ENCODE assay signal across 24 cellular contexts in the genomic region with DNA sequence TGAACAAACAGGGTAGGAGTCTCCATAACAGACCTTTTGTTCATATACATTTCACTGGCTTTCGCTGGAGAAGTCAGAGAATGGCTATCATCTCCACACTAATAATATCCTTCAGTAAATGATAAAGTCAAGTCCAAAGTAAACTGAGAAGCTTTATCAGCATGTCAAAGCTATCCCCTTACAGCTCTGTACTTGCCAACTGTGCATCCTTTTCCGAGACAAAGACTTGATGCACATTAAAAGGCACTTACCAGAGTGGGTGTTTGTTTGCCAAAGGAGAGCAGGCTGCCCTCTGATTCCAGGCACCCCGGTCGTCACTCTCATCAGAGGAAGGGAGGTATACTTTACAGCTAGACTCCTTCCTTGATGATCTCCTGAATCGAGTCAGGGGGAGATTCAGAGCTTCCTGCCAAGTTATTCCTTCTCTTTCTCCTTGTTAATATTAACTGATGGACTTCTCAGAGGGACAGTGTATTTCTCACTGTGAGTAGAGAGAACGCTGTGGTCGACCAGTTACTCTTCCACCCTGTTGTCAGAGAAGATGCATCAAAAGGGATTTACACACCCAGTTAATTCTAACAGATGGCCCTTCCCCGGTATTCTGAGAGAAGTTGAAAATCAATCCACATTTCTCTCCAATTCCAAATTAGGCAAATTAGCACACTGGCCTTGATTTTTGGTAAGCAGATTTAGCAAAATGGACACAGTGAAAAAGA.
DNase-seq lines count a peak whose midpoint lies in the region; ATAC-seq and TF ChIP-seq lines count a peak whose summit lies in the region.
"Had no signal": no experiment of that assay in that cellular context is flagged by ENCODE, and none has a peak within 500 bp of the region (broad histone marks: within the 10 kb centered on the region; RNA-seq: fewer than 3 reads in every experiment).

No MANE protein-coding gene starts in this region.

- H3K27ac ChIP-seq in HEK293 (ENCODE audit: extremely low read depth, low read depth, low read length) (peak overlapping the region; percentile 77; the same call in 1 of the 2 replicates), endodermal cell (ENCODE audit: low read depth, low read length) (no peak overlapping the region)
- H3K27ac ChIP-seq: body of pancreas, KMS-11 had no signal

- 89 to 93% methylated on average over 3 to 8 of the region's 8 CpGs for whole genome bisulfite sequencing in endodermal cell (ENCODE audit: insufficient coverage in 1 of 2, insufficient read length in 1 of 2), 2 experiments

- DNase-seq in NCI-H2029 treated with DMSO at 0.1 percent for 48 hours (lab: John Stamatoyannopoulos, UW), result peak; percentile 59
- DNase-seq in NCI-H82 (lab: John Stamatoyannopoulos, UW), result peak; percentile 60
- DNase-seq in left kidney (ENCODE audit: low read depth, low spot score), result peak; percentile 84
- DNase-seq in activated naive CD8-positive, alpha-beta T cell treated with anti-CD3 and anti-CD28 coated beads, Interleukin-2, amount 50 U/mL, for 24 hours, result no peak
- DNase-seq in endodermal cell, result no peak
- no peak for DNase-seq in ureter (ENCODE audit: low spot score)
- no peak for DNase-seq in activated naive CD4-positive, alpha-beta T cell treated with anti-CD3 and anti-CD28 coated beads, Interleukin-2, amount 50 U/mL, for 72 hours (ENCODE audit: low spot score in 2 of 2)
- DNase-seq: activated CD4-positive, alpha-beta T cell treated with anti-CD3 and anti-CD28 coated beads for 48 hours; activated naive CD8-positive, alpha-beta T cell treated with anti-CD3 and anti-CD28 coated beads, Interleukin-2, amount 10 ng/mL, durations not matched to agents 7 days and 5 days; body of pancreas; cortex of kidney; DMS 273 treated with DMSO at 0.1 percent for 48 hours; head of caudate nucleus; NCI-H226; nucleus accumbens; SHP77; stimulated activated CD4-positive, alpha-beta T cell treated with anti-CD3 and anti-CD28 coated beads, Interleukin-12 subunit alpha, Interleukin-12 subunit beta, amount 100 ng/mL, for 4 hours had no signal

- H3K4me3 ChIP-seq in HEK293 (ENCODE audit: low read depth, low read length) (no peak overlapping the region), endodermal cell (ENCODE audit: low read length) (no peak overlapping the region)
- H3K4me3 ChIP-seq: body of pancreas, HAP-1, lung, right atrium auricular region had no signal

- H3K27me3 ChIP-seq in endodermal cell (ENCODE audit: control insufficient read depth, insufficient read depth, low read length, poor library complexity, severe bottlenecking), result no peaks in the 10 kb centered on the region
- H3K27me3 ChIP-seq: body of pancreas, right atrium auricular region had no signal

- no peak overlapping the region for H3K27ac Mint-ChIP-seq in activated naive CD8-positive, alpha-beta T cell treated with anti-CD3 and anti-CD28 coated beads, Interleukin-2, amount 50 U/mL, for 24 hours
- H3K27ac Mint-ChIP-seq in endodermal cell, result no peak overlapping the region
- no peak overlapping the region for H3K27ac Mint-ChIP-seq in activated naive CD4-positive, alpha-beta T cell treated with anti-CD3 and anti-CD28 coated beads, Interleukin-2, amount 50 U/mL, for 72 hours
- H3K27ac Mint-ChIP-seq: activated naive CD8-positive, alpha-beta T cell treated with anti-CD3 and anti-CD28 coated beads, Interleukin-2, amount 10 ng/mL, durations not matched to agents 7 days and 5 days; type B pancreatic cell had no signal

- H3K4me1 ChIP-seq in HEK293 (ENCODE audit: control insufficient read depth, insufficient read depth, low read length) (peaks cover 22% of the 10 kb centered on the region), endodermal cell (ENCODE audit: control insufficient read depth, insufficient read depth, low read length) (no peaks in the 10 kb centered on the region)
- H3K4me1 ChIP-seq: body of pancreas, right atrium auricular region had no signal

- H3K9me3 Mint-ChIP-seq in activated naive CD8-positive, alpha-beta T cell treated with anti-CD3 and anti-CD28 coated beads, Interleukin-2, amount 50 U/mL, for 24 hours, result no peaks in the 10 kb centered on the region
- no peaks in the 10 kb centered on the region for H3K9me3 Mint-ChIP-seq in endodermal cell
- no peaks in the 10 kb centered on the region for H3K9me3 Mint-ChIP-seq in activated naive CD4-positive, alpha-beta T cell treated with anti-CD3 and anti-CD28 coated beads, Interleukin-2, amount 50 U/mL, for 72 hours
- H3K9me3 Mint-ChIP-seq: activated naive CD8-positive, alpha-beta T cell treated with anti-CD3 and anti-CD28 coated beads, Interleukin-2, amount 10 ng/mL, durations not matched to agents 7 days and 5 days; type B pancreatic cell had no signal

- H3K27me3 Mint-ChIP-seq in activated naive CD8-positive, alpha-beta T cell treated with anti-CD3 and anti-CD28 coated beads, Interleukin-2, amount 50 U/mL, for 24 hours, result no peaks in the 10 kb centered on the region
- H3K27me3 Mint-ChIP-seq in endodermal cell (ENCODE audit: insufficient read depth), result no peaks in the 10 kb centered on the region
- H3K27me3 Mint-ChIP-seq: CD4-positive, CD25-positive, alpha-beta regulatory T cell; type B pancreatic cell had no signal

- CTCF ChIA-PET in HEK293 (lab: Yijun Ruan, JAX), result interaction anchor here (0.6 to 1.4 kb wide), 3 partner anchors 60 to 566 kb away, joined by 3 to 4 read pairs (median 4); no protein-coding TSS in a partner anchor

- no peak overlapping the region for H3K4me3 Mint-ChIP-seq in activated naive CD8-positive, alpha-beta T cell treated with anti-CD3 and anti-CD28 coated beads, Interleukin-2, amount 50 U/mL, for 24 hours
- no peak overlapping the region for H3K4me3 Mint-ChIP-seq in endodermal cell
- H3K4me3 Mint-ChIP-seq: activated naive CD8-positive, alpha-beta T cell treated with anti-CD3 and anti-CD28 coated beads, Interleukin-2, amount 10 ng/mL, durations not matched to agents 7 days and 5 days; CD4-positive, CD25-positive, alpha-beta regulatory T cell; type B pancreatic cell had no signal

- H3K36me3 Mint-ChIP-seq in activated naive CD8-positive, alpha-beta T cell treated with anti-CD3 and anti-CD28 coated beads, Interleukin-2, amount 50 U/mL, for 24 hours (ENCODE audit: low read depth), result no peaks in the 10 kb centered on the region
- no peaks in the 10 kb centered on the region for H3K36me3 Mint-ChIP-seq in endodermal cell (ENCODE audit: low read depth)
- H3K36me3 Mint-ChIP-seq in activated naive CD4-positive, alpha-beta T cell treated with anti-CD3 and anti-CD28 coated beads, Interleukin-2, amount 50 U/mL, for 72 hours, result no peaks in the 10 kb centered on the region
- H3K36me3 Mint-ChIP-seq: activated naive CD8-positive, alpha-beta T cell treated with anti-CD3 and anti-CD28 coated beads, Interleukin-2, amount 10 ng/mL, durations not matched to agents 7 days and 5 days; CD4-positive, CD25-positive, alpha-beta regulatory T cell; type B pancreatic cell had no signal

- H3K9ac ChIP-seq in endodermal cell (ENCODE audit: extremely low read depth, low read length, poor library complexity, severe bottlenecking), result no peak overlapping the region
- H3K9ac ChIP-seq: KMS-11 had no signal

- no peaks in the 10 kb centered on the region for H3K9me3 ChIP-seq in HEK293 (ENCODE audit: control insufficient read depth, insufficient read depth, low read depth, low read length)
- no peaks in the 10 kb centered on the region for H3K9me3 ChIP-seq in endodermal cell (ENCODE audit: control insufficient read depth, low read length)
- H3K9me3 ChIP-seq: body of pancreas, HAP-1, right atrium auricular region had no signal

- no peak for ATAC-seq in activated naive CD8-positive, alpha-beta T cell treated with anti-CD3 and anti-CD28 coated beads, Interleukin-2, amount 50 U/mL, for 24 hours
- no peak for ATAC-seq in activated naive CD4-positive, alpha-beta T cell treated with anti-CD3 and anti-CD28 coated beads, Interleukin-2, amount 50 U/mL, for 72 hours
- ATAC-seq: body of pancreas had no signal

- no peaks in the 10 kb centered on the region for H3K4me1 Mint-ChIP-seq in activated naive CD8-positive, alpha-beta T cell treated with anti-CD3 and anti-CD28 coated beads, Interleukin-2, amount 50 U/mL, for 24 hours
- peaks cover 15% of the 10 kb centered on the region for H3K4me1 Mint-ChIP-seq in endodermal cell
- H3K4me1 Mint-ChIP-seq: activated naive CD8-positive, alpha-beta T cell treated with anti-CD3 and anti-CD28 coated beads, Interleukin-2, amount 10 ng/mL, durations not matched to agents 7 days and 5 days had no signal

- TF ChIP-seq CTCF in HEK293 (tag by site-specific recombination; IDR thresholded peaks at IDR 0.05), result no peak
- TF ChIP-seq CTCF in endodermal cell (conservative IDR thresholded peaks at IDR 0.05), result no peak

- POLR2A ChIA-PET in HEK293 (lab: Yijun Ruan, JAX), result interaction anchor here (1.0 to 1.1 kb wide), 2 partner anchors 43 to 269 kb away, joined by 3 to 6 read pairs; no protein-coding TSS in a partner anchor

- H3K36me3 ChIP-seq in HEK293 (ENCODE audit: control insufficient read depth in 2 of 2, insufficient read depth in 1 of 2, low read length in 2 of 2) (no peaks in the 10 kb centered on the region), endodermal cell (ENCODE audit: control insufficient read depth, insufficient read depth, low read length) (no peaks in the 10 kb centered on the region)
- H3K36me3 ChIP-seq: HAP-1, right atrium auricular region had no signal

TF ChIP-seq in HEK293, 187 proteins besides CTCF, POLR2A, EP300 and RAD21 (continues in another document):
- TF ChIP-seq REPIN1 (tag by site-specific recombination; IDR thresholded peaks at IDR 0.05; ENCODE audit: low read depth), result no peak
- no peak for TF ChIP-seq KLF1 (tag by site-specific recombination; IDR thresholded peaks at IDR 0.05)
- TF ChIP-seq, protein P1, sequence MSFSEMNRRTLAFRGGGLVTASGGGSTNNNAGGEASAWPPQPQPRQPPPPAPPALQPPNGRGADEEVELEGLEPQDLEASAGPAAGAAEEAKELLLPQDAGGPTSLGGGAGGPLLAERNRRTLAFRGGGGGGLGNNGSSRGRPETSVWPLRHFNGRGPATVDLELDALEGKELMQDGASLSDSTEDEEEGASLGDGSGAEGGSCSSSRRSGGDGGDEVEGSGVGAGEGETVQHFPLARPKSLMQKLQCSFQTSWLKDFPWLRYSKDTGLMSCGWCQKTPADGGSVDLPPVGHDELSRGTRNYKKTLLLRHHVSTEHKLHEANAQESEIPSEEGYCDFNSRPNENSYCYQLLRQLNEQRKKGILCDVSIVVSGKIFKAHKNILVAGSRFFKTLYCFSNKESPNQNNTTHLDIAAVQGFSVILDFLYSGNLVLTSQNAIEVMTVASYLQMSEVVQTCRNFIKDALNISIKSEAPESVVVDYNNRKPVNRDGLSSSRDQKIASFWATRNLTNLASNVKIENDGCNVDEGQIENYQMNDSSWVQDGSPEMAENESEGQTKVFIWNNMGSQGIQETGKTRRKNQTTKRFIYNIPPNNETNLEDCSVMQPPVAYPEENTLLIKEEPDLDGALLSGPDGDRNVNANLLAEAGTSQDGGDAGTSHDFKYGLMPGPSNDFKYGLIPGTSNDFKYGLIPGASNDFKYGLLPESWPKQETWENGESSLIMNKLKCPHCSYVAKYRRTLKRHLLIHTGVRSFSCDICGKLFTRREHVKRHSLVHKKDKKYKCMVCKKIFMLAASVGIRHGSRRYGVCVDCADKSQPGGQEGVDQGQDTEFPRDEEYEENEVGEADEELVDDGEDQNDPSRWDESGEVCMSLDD (tag by site-specific recombination; IDR thresholded peaks at IDR 0.05), result no peak
- TF ChIP-seq ZNF514 (tag by site-specific recombination; IDR thresholded peaks at IDR 0.05), result no peak
- no peak for TF ChIP-seq ZNF155 (tag by site-specific recombination; IDR thresholded peaks at IDR 0.05)

Comparison
In these comparisons a context has a peak if more than half of its experiments do, and no peak if none do; other contexts are left out.
1. DNase-seq: peak in NCI-H2029 treated with DMSO at 0.1 percent for 48 hours (single experiment), NCI-H82 (single experiment) and left kidney (single experiment); none in activated naive CD8-positive, alpha-beta T cell treated with anti-CD3 and anti-CD28 coated beads, Interleukin-2, amount 50 U/mL, for 24 hours (single experiment), endodermal cell (single experiment), ureter (single experiment) and activated naive CD4-positive, alpha-beta T cell treated with anti-CD3 and anti-CD28 coated beads, Interleukin-2, amount 50 U/mL, for 72 hours (0 of 2).